18 cellular contexts compared by ENCODE assay signal in the genomic region with DNA sequence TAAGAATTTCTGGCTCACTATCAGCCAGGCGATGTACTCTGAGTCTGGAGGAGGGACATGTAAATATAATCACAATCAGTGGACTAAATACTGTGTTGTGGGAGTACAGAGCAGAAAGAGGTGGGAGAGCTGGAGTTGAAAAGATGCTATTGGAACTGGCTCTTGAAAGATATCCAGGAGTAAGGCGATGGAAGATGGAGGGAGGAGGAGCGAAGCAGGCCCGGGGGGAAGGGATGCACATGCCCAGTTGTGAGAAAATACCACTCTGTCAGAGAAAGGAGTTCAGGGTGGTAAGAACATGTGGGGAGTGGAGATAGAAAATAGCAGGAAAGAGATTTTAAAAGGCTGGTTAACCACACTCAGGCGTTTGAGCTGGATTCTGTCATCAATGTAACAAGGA.
"Had no signal": no experiment of that assay in that cellular context is flagged by ENCODE, and none has a peak within 500 bp of the region (broad histone marks: within the 10 kb centered on the region; RNA-seq: fewer than 3 reads in every experiment).

No MANE protein-coding gene starts in this region.

- H3K4me3 ChIP-seq: gastrocnemius medialis, heart right ventricle, sigmoid colon had no signal

- H3K4me3 Mint-ChIP-seq: activated naive CD8-positive, alpha-beta T cell treated with anti-CD3 and anti-CD28 coated beads, Interleukin-2, amount 50 U/mL, for 24 hours; memory B cell; natural killer cell treated with Interleukin-12 subunit alpha and Interleukin-12 subunit beta and Interleukin-15 and Interleukin-18, amount 100 ng/mL, for 72 hours had no signal

- H3K9me3 Mint-ChIP-seq: activated naive CD8-positive, alpha-beta T cell treated with anti-CD3 and anti-CD28 coated beads, Interleukin-2, amount 50 U/mL, for 24 hours; memory B cell; natural killer cell treated with Interleukin-12 subunit alpha and Interleukin-12 subunit beta and Interleukin-15 and Interleukin-18, amount 100 ng/mL, for 72 hours had no signal

- ATAC-seq: activated naive CD8-positive, alpha-beta T cell treated with anti-CD3 and anti-CD28 coated beads, Interleukin-2, amount 50 U/mL, for 24 hours; gastrocnemius medialis; heart right ventricle; left lobe of liver; natural killer cell treated with Interleukin-12 subunit alpha and Interleukin-12 subunit beta and Interleukin-15 and Interleukin-18, amount 100 ng/mL, for 72 hours; SK-N-SH treated with all-trans-retinoic acid at 6 μM for 48 hours had no signal

- H3K27ac Mint-ChIP-seq: activated naive CD8-positive, alpha-beta T cell treated with anti-CD3 and anti-CD28 coated beads, Interleukin-2, amount 50 U/mL, for 24 hours; memory B cell; natural killer cell treated with Interleukin-12 subunit alpha and Interleukin-12 subunit beta and Interleukin-15 and Interleukin-18, amount 100 ng/mL, for 72 hours had no signal

- H3K9me3 ChIP-seq: gastrocnemius medialis, heart right ventricle, sigmoid colon had no signal

- H3K27ac ChIP-seq: gastrocnemius medialis, heart right ventricle, sigmoid colon, WERI-Rb-1 had no signal

- H3K36me3 ChIP-seq: gastrocnemius medialis, heart right ventricle, sigmoid colon, WERI-Rb-1 had no signal

- H3K27me3 ChIP-seq: gastrocnemius medialis, heart right ventricle, sigmoid colon had no signal

- DNase-seq: activated CD4-positive, alpha-beta T cell treated with anti-CD3 and anti-CD28 coated beads for 48 hours; activated CD8-positive, alpha-beta memory T cell treated with anti-CD3 and anti-CD28 coated beads for 24 hours; activated gamma-delta T cell; activated naive CD8-positive, alpha-beta T cell treated with anti-CD3 and anti-CD28 coated beads, Interleukin-2, amount 50 U/mL, for 24 hours; gastrocnemius medialis; heart right ventricle; islet precursor cell; sigmoid colon; stimulated activated CD4-positive, alpha-beta T cell treated with anti-CD3 and anti-CD28 coated beads, Interleukin-12 subunit alpha, Interleukin-12 subunit beta, amount 100 ng/mL, for 4 hours; stimulated activated naive CD4-positive, alpha-beta T cell; substantia nigra; trophoblast cell; WERI-Rb-1 had no signal

- FAIRE-seq: colon had no signal

- H3K36me3 Mint-ChIP-seq: memory B cell; natural killer cell treated with Interleukin-12 subunit alpha and Interleukin-12 subunit beta and Interleukin-15 and Interleukin-18, amount 100 ng/mL, for 72 hours had no signal

- H3K4me1 Mint-ChIP-seq: memory B cell had no signal

- H3K4me1 ChIP-seq: gastrocnemius medialis, heart right ventricle, sigmoid colon had no signal
